ENCODE assay signal across 19 cellular contexts in the genomic region with DNA sequence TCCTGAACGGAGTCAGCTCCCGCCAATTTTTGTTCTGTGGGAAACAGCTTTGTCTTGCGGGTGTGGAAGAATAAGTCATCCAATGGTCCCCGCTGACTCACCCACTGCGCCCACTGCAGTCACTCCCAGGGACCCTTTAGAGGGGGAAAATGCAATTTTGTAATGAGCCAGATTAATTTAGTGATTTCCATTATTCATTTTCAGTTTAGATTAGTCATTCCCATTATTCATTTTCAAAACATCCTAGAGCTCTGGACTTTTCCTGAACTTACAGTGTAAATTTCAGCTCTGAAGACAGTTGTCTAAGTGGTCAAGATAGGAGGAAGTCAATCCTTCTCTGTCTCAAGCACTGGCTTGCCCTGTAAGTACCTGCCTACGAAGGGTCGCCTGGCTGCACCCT.
DNase-seq lines count a peak whose midpoint lies in the region; FAIRE-seq and TF ChIP-seq lines count a peak whose summit lies in the region.
"Had no signal": no experiment of that assay in that cellular context is flagged by ENCODE, and none has a peak within 500 bp of the region (broad histone marks: within the 10 kb centered on the region; RNA-seq: fewer than 3 reads in every experiment).

No MANE protein-coding gene starts in this region.

- peak overlapping the region; percentile 71 for H3K27ac ChIP-seq in astrocyte (ENCODE audit: low read depth, low read length)
- H3K27ac ChIP-seq: body of pancreas, gastroesophageal sphincter, neural progenitor cell, tibial nerve had no signal

- H3K4me3 Mint-ChIP-seq in HFFc6: peak overlapping the region; percentile 58
- no peak overlapping the region for H3K4me3 Mint-ChIP-seq in astrocyte (ENCODE audit: unreplicated experiment)
- H3K4me3 Mint-ChIP-seq: CD8-positive, alpha-beta T cell; memory B cell; neural progenitor cell; T-helper 2 cell treated with Interferon-gamma antibody and Interleukin-4, amounts not matched to agents 5 μg/mL and 100 μg/mL, for 36 hours had no signal

- no peaks in the 10 kb centered on the region; the same call in 1 of the 2 replicates for H3K27me3 Mint-ChIP-seq in HFFc6 (ENCODE audit: insufficient read depth)
- H3K27me3 Mint-ChIP-seq in astrocyte (ENCODE audit: low read depth, unreplicated experiment): peaks cover 3% of the 10 kb centered on the region

- H3K9me3 Mint-ChIP-seq in HFFc6: no peaks in the 10 kb centered on the region
- no peaks in the 10 kb centered on the region for H3K9me3 Mint-ChIP-seq in astrocyte (ENCODE audit: unreplicated experiment)
- H3K9me3 Mint-ChIP-seq: memory B cell; neural progenitor cell; T-helper 2 cell treated with Interferon-gamma antibody and Interleukin-4, amounts not matched to agents 5 μg/mL and 100 μg/mL, for 36 hours had no signal

- no peak overlapping the region for H2AFZ ChIP-seq in astrocyte (ENCODE audit: low read depth, low read length)
- H2AFZ ChIP-seq: neural progenitor cell had no signal

- H3K79me2 ChIP-seq in astrocyte (ENCODE audit: insufficient read depth, low read length): no peaks in the 10 kb centered on the region

- FAIRE-seq in astrocyte (lab: Jason Lieb, UNC): peak; percentile 94

- H3K4me2 ChIP-seq in astrocyte (ENCODE audit: low read length): peak overlapping the region; percentile 68
- H3K4me2 ChIP-seq: neural progenitor cell had no signal

- H3K9ac ChIP-seq in astrocyte (ENCODE audit: low read length): peak overlapping the region; percentile 71
- H3K9ac ChIP-seq: neural progenitor cell had no signal

- no peaks in the 10 kb centered on the region for H3K9me3 ChIP-seq in astrocyte (ENCODE audit: insufficient read depth, low read depth, low read length)
- H3K9me3 ChIP-seq: body of pancreas, gastroesophageal sphincter, tibial nerve had no signal

- H3K36me3 Mint-ChIP-seq in HFFc6 (ENCODE audit: low read depth) (no peaks in the 10 kb centered on the region), astrocyte (ENCODE audit: low read depth, unreplicated experiment) (no peaks in the 10 kb centered on the region)
- H3K36me3 Mint-ChIP-seq: CD8-positive, alpha-beta T cell; memory B cell; neural progenitor cell had no signal

- H3K27ac Mint-ChIP-seq in HFFc6: peak overlapping the region; percentile 78
- H3K27ac Mint-ChIP-seq in astrocyte (ENCODE audit: unreplicated experiment): no peak overlapping the region
- H3K27ac Mint-ChIP-seq: CD8-positive, alpha-beta T cell; memory B cell; neural progenitor cell; T-helper 2 cell treated with Interferon-gamma antibody and Interleukin-4, amounts not matched to agents 5 μg/mL and 100 μg/mL, for 36 hours had no signal

- H3K4me1 Mint-ChIP-seq in HFFc6 (ENCODE audit: low read depth) (peaks cover 81% of the 10 kb centered on the region), astrocyte (ENCODE audit: low read depth, unreplicated experiment) (peaks cover 15% of the 10 kb centered on the region)
- H3K4me1 Mint-ChIP-seq: memory B cell had no signal

- DNase-seq in HFFc6 (peak; percentile 61), astrocyte (ENCODE audit: low read depth) (peak; percentile 98), fibroblast of villous mesenchyme (ENCODE audit: low read depth) (peak; percentile 12), stromal cell of bone marrow (ENCODE audit: low read depth) (peak; percentile 91), posterior vena cava (ENCODE audit: low spot score) (no peak), NCI-H774 (lab: John Stamatoyannopoulos, UW) (no peak), cerebellar nuclear complex (lab: John Stamatoyannopoulos, UW) (no peak)
- DNase-seq: activated CD8-positive, alpha-beta memory T cell treated with anti-CD3 and anti-CD28 coated beads, Interleukin-2, amount 50 U/mL, for 48 hours; body of pancreas; CD8-positive, alpha-beta T cell; H7; NCI-H1105 treated with DMSO at 0.1 percent for 48 hours; SIG-M5; stimulated activated CD4-positive, alpha-beta T cell treated with anti-CD3 and anti-CD28 coated beads, Interleukin-4, amount 100 ng/mL, for 4 hours had no signal

- H3K4me3 ChIP-seq in astrocyte (ENCODE audit: insufficient read depth, low read depth, low read length): no peak overlapping the region
- no peak overlapping the region for H3K4me3 ChIP-seq in fibroblast of villous mesenchyme (ENCODE audit: low read depth, low read length)
- H3K4me3 ChIP-seq: body of pancreas, gastroesophageal sphincter, neural progenitor cell, tibial nerve had no signal

- intact Hi-C loops in posterior vena cava (cut with DNase I): no loop called here

- H4K20me1 ChIP-seq in astrocyte (ENCODE audit: insufficient read depth, low read length): no peaks in the 10 kb centered on the region

- no peaks in the 10 kb centered on the region for H3K27me3 ChIP-seq in astrocyte (ENCODE audit: insufficient read depth, low read length)
- H3K27me3 ChIP-seq: body of pancreas, gastroesophageal sphincter, neural progenitor cell, tibial nerve had no signal

- peaks cover 39% of the 10 kb centered on the region for H3K4me1 ChIP-seq in astrocyte (ENCODE audit: insufficient read depth, low read length)
- H3K4me1 ChIP-seq: neural progenitor cell had no signal

- no peaks in the 10 kb centered on the region for H3K36me3 ChIP-seq in astrocyte (ENCODE audit: insufficient read depth, low read length)
- H3K36me3 ChIP-seq: gastroesophageal sphincter, neural progenitor cell, tibial nerve had no signal

- TF ChIP-seq CTCF in HFFc6 (IDR thresholded peaks at IDR 0.05) (no peak), astrocyte (IDR thresholded peaks at IDR 0.05; ENCODE audit: insufficient read depth, low read depth, low read length) (no peak), fibroblast of villous mesenchyme (IDR thresholded peaks at IDR 0.05; ENCODE audit: insufficient read depth, low read depth, low read length) (no peak)

Comparison
In these comparisons a context has a peak if more than half of its experiments do, and no peak if none do; other contexts are left out.
1. DNase-seq: peak in HFFc6 (single experiment), astrocyte (single experiment), fibroblast of villous mesenchyme (single experiment) and stromal cell of bone marrow (single experiment); none in posterior vena cava (single experiment), NCI-H774 (single experiment) and cerebellar nuclear complex (0 of 2).